In genomic region chr6:12961761-12962160, GRCh38 we compare ENCODE assay signal across 16 cellular contexts.
"Had no signal": no experiment of that assay in that cellular context is flagged by ENCODE, and none has a peak within 500 bp of the region (broad histone marks: within the 10 kb centered on the region; RNA-seq: fewer than 3 reads in every experiment).

No MANE protein-coding gene starts in this region.

- H3K9me3 Mint-ChIP-seq: activated naive CD8-positive, alpha-beta T cell treated with anti-CD3 and anti-CD28 coated beads for 36 hours; nephron progenitor cell; stimulated activated naive CD8-positive, alpha-beta T cell treated with anti-CD3 and anti-CD28 coated beads, Interleukin-15, Interleukin-2, amounts not matched to agents 100 ng/mL and 50 ng/mL, for 24 hours had no signal

- H3K9me3 ChIP-seq: esophagus muscularis mucosa, vagina had no signal

- H3K27ac Mint-ChIP-seq: activated naive CD8-positive, alpha-beta T cell treated with anti-CD3 and anti-CD28 coated beads for 36 hours; nephron progenitor cell; stimulated activated naive CD8-positive, alpha-beta T cell treated with anti-CD3 and anti-CD28 coated beads, Interleukin-15, Interleukin-2, amounts not matched to agents 100 ng/mL and 50 ng/mL, for 24 hours had no signal

- H3K4me3 Mint-ChIP-seq: activated naive CD8-positive, alpha-beta T cell treated with anti-CD3 and anti-CD28 coated beads for 36 hours; nephron progenitor cell; stimulated activated naive CD8-positive, alpha-beta T cell treated with anti-CD3 and anti-CD28 coated beads, Interleukin-15, Interleukin-2, amounts not matched to agents 100 ng/mL and 50 ng/mL, for 24 hours had no signal

- H3K36me3 ChIP-seq: brain microvascular endothelial cell, esophagus muscularis mucosa, vagina, WERI-Rb-1 had no signal

- H3K36me3 Mint-ChIP-seq: activated naive CD8-positive, alpha-beta T cell treated with anti-CD3 and anti-CD28 coated beads for 36 hours had no signal

- H3K4me3 ChIP-seq: coronary artery, esophagus muscularis mucosa, vagina had no signal

- H3K27me3 ChIP-seq: brain microvascular endothelial cell, vagina had no signal

- H3K27ac ChIP-seq: brain microvascular endothelial cell, esophagus muscularis mucosa, vagina, WERI-Rb-1 had no signal

- DNase-seq: activated CD4-positive, alpha-beta T cell treated with anti-CD3 and anti-CD28 coated beads for 1 hour; activated naive CD4-positive, alpha-beta T cell; activated naive CD8-positive, alpha-beta T cell treated with anti-CD3 and anti-CD28 coated beads for 36 hours; activated T-cell treated with anti-CD3 and anti-CD28 coated beads for 4 hours; amniotic stem cell; brain microvascular endothelial cell; effector CD4-positive, alpha-beta T cell; nephron progenitor cell; occipital lobe; stimulated activated CD4-positive, alpha-beta T cell treated with anti-CD3 and anti-CD28 coated beads, Interleukin-2, amount 100 ng/mL, for 24 hours; SW 1271; WERI-Rb-1 had no signal
